In genomic region chrX:27823812-27824211, GRCh38 we compare ENCODE assay signal across 12 cellular contexts. TPM values are rescaled to one million over a fixed set of nuclear protein-coding genes. Genes with fewer than 3 reads are reported as not detected.
"Had no signal": no experiment of that assay in that cellular context is flagged by ENCODE, and none has a peak within 500 bp of the region (broad histone marks: within the 10 kb centered on the region; RNA-seq: fewer than 3 reads in every experiment).

No MANE protein-coding gene starts in this region.

- DNase-seq: GM23248, GOT3, H7, H9, HCEC 1CT, HFFc6 had no signal

- H3K4me3 ChIP-seq: GM23248, GM23338, HAP-1 had no signal

- H3K4me1 Mint-ChIP-seq: GM23338 had no signal

- H3K27ac Mint-ChIP-seq: GM23338, H9, HFFc6 had no signal

- H3K9ac ChIP-seq: GM23248 had no signal

- H3K36me3 ChIP-seq: HAP-1 had no signal

- H3K9me3 Mint-ChIP-seq: GM23338, HFFc6 had no signal

- H2AFZ ChIP-seq: GM23248, GM23338 had no signal

- H3K27ac ChIP-seq: GM23248 had no signal

- ATAC-seq: GM23338, HCT116 had no signal

- H3K9me3 ChIP-seq: HAP-1 had no signal

- H3K4me3 Mint-ChIP-seq: GM23338, H9, HFFc6 had no signal

- H3K4me2 ChIP-seq: GM23338 had no signal

- H3K4me1 ChIP-seq: HAP-1 had no signal

- FAIRE-seq: H1, H54 had no signal

RNA-seq across cellular contexts. Expression of gene MAGEB10, which starts 16.0 kb away (rescaled TPM):
- total RNA-seq: GM23248, GM23338, H1, H4, H7, H9, HFFc6 had no signal
